ENCODE assay signal across 24 cellular contexts in the genomic region with DNA sequence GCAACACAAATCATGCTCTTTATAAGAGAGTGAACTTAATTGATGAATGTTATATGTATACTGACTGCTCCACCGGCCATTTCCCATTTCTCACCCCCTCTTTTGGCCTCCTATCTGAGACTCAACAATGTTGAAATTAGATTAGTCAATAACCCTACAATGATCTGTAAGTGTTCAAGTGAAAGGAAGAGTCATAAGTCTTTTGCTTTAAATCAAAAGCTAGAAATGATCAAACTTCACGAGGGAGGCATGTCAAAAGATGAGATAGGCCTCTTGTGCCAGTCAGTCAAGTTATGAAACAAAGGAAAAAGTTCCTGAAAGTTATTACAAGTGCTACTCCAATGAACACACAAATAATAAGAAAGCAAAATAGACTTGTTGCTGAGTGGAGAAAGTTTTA.
"Had no signal": no experiment of that assay in that cellular context is flagged by ENCODE, and none has a peak within 500 bp of the region (broad histone marks: within the 10 kb centered on the region; RNA-seq: fewer than 3 reads in every experiment).

No MANE protein-coding gene starts in this region.

- DNase-seq: activated CD4-positive, alpha-beta memory T cell treated with anti-CD3 and anti-CD28 coated beads, Interleukin-2, amount 10 ng/mL, durations not matched to agents 7 days and 5 days; activated CD4-positive, alpha-beta T cell treated with anti-CD3 and anti-CD28 coated beads for 1 hour; activated CD4-positive, alpha-beta T cell treated with anti-CD3 and anti-CD28 coated beads, Interleukin-2, amount 50 U/mL, for 1 hour; activated CD8-positive, alpha-beta memory T cell treated with anti-CD3 and anti-CD28 coated beads, Interleukin-2, amount 50 U/mL, for 48 hours; activated gamma-delta T cell; activated naive CD8-positive, alpha-beta T cell treated with anti-CD3 and anti-CD28 coated beads, Interleukin-2, amount 10 ng/mL, durations not matched to agents 7 days and 5 days; activated T-cell treated with anti-CD3 and anti-CD28 coated beads, Interleukin-2, amount 50 U/mL, for 1 hour; aorta; body of pancreas; central memory CD4-positive, alpha-beta T cell; Karpas-422; MM.1S; NCI-H1048; NCI-H146; NCI-H187 treated with DMSO at 0.1 percent for 48 hours; NCI-H2081 treated with DMSO at 0.1 percent for 48 hours; NCI-H446; NCI-H524; Peyer's patch; SHP77 treated with DMSO at 0.1 percent for 48 hours; T-helper 9 cell had no signal

- H3K27me3 ChIP-seq: body of pancreas, Peyer's patch had no signal

- H3K27ac ChIP-seq: body of pancreas, Peyer's patch, RWPE1 had no signal

- H3K27ac Mint-ChIP-seq: activated CD4-positive, alpha-beta memory T cell treated with anti-CD3 and anti-CD28 coated beads, Interleukin-2, amount 10 ng/mL, durations not matched to agents 7 days and 5 days; WTC11 had no signal

- ATAC-seq: body of pancreas, WTC11 had no signal

- H3K9me3 Mint-ChIP-seq: WTC11 had no signal

- H3K9me3 ChIP-seq: body of pancreas had no signal

- H3K27me3 Mint-ChIP-seq: activated naive CD8-positive, alpha-beta T cell treated with anti-CD3 and anti-CD28 coated beads, Interleukin-2, amount 10 ng/mL, durations not matched to agents 7 days and 5 days had no signal

- H3K4me3 Mint-ChIP-seq: activated CD4-positive, alpha-beta memory T cell treated with anti-CD3 and anti-CD28 coated beads, Interleukin-2, amount 10 ng/mL, durations not matched to agents 7 days and 5 days; T-helper 1 cell treated with Interleukin-12 subunit alpha and Interleukin-12 subunit beta and Interleukin-4 antibody, amounts not matched to agents 30 μg/mL and 1 μg/mL, for 36 hours; WTC11 had no signal

- H3K4me3 ChIP-seq: body of pancreas, Peyer's patch had no signal

- H3K4me1 Mint-ChIP-seq: WTC11 had no signal
